ENCODE assay signal across 29 cellular contexts in the genomic region with DNA sequence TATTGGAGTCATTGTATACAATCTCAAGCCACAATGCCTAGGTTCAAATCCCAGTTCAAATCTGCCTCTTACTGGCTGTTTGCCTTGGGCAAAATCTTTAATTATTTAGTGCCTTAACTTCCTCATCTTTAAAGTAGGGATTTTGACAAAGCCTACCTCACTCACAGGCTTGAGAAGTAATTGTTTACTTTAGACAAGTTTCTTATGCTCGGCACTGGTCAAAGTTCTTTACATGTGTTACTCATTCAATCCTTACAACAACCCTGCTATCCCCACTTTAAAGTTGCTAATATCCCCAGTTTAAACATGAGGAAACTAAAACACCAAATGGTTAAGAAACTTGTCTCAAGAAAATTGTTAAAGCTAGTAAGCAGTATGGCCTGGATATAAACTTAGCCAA.
"Had no signal": no experiment of that assay in that cellular context is flagged by ENCODE, and none has a peak within 500 bp of the region (broad histone marks: within the 10 kb centered on the region; RNA-seq: fewer than 3 reads in every experiment).

No MANE protein-coding gene starts in this region.

- H3K36me3 ChIP-seq: colonic mucosa, esophagus squamous epithelium, heart right ventricle, prostate gland, thoracic aorta, tibial nerve, upper lobe of left lung had no signal

- H3K9me3 Mint-ChIP-seq: nephron progenitor cell had no signal

- H3K4me1 ChIP-seq: colonic mucosa, esophagus squamous epithelium, heart right ventricle, prostate gland, tibial nerve, upper lobe of left lung had no signal

- H3K4me3 ChIP-seq: colonic mucosa, esophagus squamous epithelium, heart right ventricle, lung, prostate gland, skin epidermis, thoracic aorta, tibial nerve, upper lobe of left lung had no signal

- H3K4me1 Mint-ChIP-seq: central memory CD8-positive, alpha-beta T cell; immature natural killer cell; memory B cell; naive thymus-derived CD4-positive, alpha-beta T cell had no signal

- H3K27ac Mint-ChIP-seq: immature natural killer cell; memory B cell; naive thymus-derived CD4-positive, alpha-beta T cell; nephron progenitor cell had no signal

- H3K36me3 Mint-ChIP-seq: immature natural killer cell; memory B cell; naive thymus-derived CD4-positive, alpha-beta T cell had no signal

- H3K27me3 Mint-ChIP-seq: central memory CD8-positive, alpha-beta T cell; memory B cell; naive thymus-derived CD4-positive, alpha-beta T cell had no signal

- H3K27me3 ChIP-seq: colonic mucosa, esophagus squamous epithelium, heart right ventricle, tibial nerve, upper lobe of left lung had no signal

- FAIRE-seq: urothelium cell line had no signal

- ATAC-seq: naive thymus-derived CD4-positive, alpha-beta T cell; right cardiac atrium; stimulated activated naive CD8-positive, alpha-beta T cell treated with anti-CD3 and anti-CD28 coated beads, Interleukin-15, Interleukin-2, amounts not matched to agents 100 U/mL and 50 U/mL, for 24 hours had no signal

- DNase-seq: colonic mucosa; dermis blood vessel endothelial cell; effector memory CD4-positive, alpha-beta T cell; erythroblast; esophagus squamous epithelium; foreskin melanocyte; glutamatergic neuron; heart right ventricle; hypothalamus; immature natural killer cell; islet precursor cell; kidney glomerular epithelial cell; naive thymus-derived CD4-positive, alpha-beta T cell; nephron progenitor cell; nucleus accumbens; right cardiac atrium; stimulated activated CD4-positive, alpha-beta T cell treated with anti-CD3 and anti-CD28 coated beads, Interleukin-15, amount 100 ng/mL, for 24 hours; stimulated activated CD4-positive, alpha-beta T cell treated with anti-CD3 and anti-CD28 coated beads, Interleukin-2, amount 100 ng/mL, for 48 hours; stimulated activated CD8-positive, alpha-beta memory T cell treated with anti-CD3 and anti-CD28 coated beads, Interleukin-4, amount 100 ng/mL, for 48 hours; stimulated activated naive CD8-positive, alpha-beta T cell treated with anti-CD3 and anti-CD28 coated beads, Interleukin-15, Interleukin-2, amounts not matched to agents 100 U/mL and 50 U/mL, for 24 hours; upper lobe of left lung had no signal

- H3K4me3 Mint-ChIP-seq: central memory CD8-positive, alpha-beta T cell; immature natural killer cell; memory B cell; naive thymus-derived CD4-positive, alpha-beta T cell; nephron progenitor cell had no signal

- H3K9me3 ChIP-seq: colonic mucosa, esophagus squamous epithelium, heart right ventricle, prostate gland, thoracic aorta, tibial nerve, upper lobe of left lung had no signal

- H3K27ac ChIP-seq: colonic mucosa, esophagus squamous epithelium, heart right ventricle, prostate gland, skin epidermis, thoracic aorta, tibial nerve, upper lobe of left lung had no signal
